ENCODE assay signal across 15 cellular contexts in genomic region chr15:78789615-78790014, GRCh38. TPM values are rescaled to one million over a fixed set of nuclear protein-coding genes. Genes with fewer than 3 reads are reported as not detected.
DNase-seq lines count a peak whose midpoint lies in the region; ATAC-seq and TF ChIP-seq lines count a peak whose summit lies in the region.
"Had no signal": no experiment of that assay in that cellular context is flagged by ENCODE, and none has a peak within 500 bp of the region (broad histone marks: within the 10 kb centered on the region; RNA-seq: fewer than 3 reads in every experiment).

No MANE protein-coding gene starts in this region.

- 90% methylated on average over 17 of the region's 17 CpGs for WGBS in right cardiac atrium

- H3K27me3 Mint-ChIP-seq in activated CD4-positive, alpha-beta T cell treated with anti-CD3 and anti-CD28 coated beads, Interleukin-2, amount 10 ng/mL, durations not matched to agents 24 days and 14 days = peaks cover 4% of the 10 kb centered on the region
- no peaks in the 10 kb centered on the region for H3K27me3 Mint-ChIP-seq in stimulated activated memory B cell treated with anti-CD40 and anti-IgM and Interleukin-4, amounts not matched to agents 10 μg/mL and 1 μg/mL and 100 μg/mL, for 72 hours
- H3K27me3 Mint-ChIP-seq in activated CD8-positive, alpha-beta memory T cell treated with anti-CD3 and anti-CD28 coated beads, Interleukin-2, amount 10 ng/mL, durations not matched to agents 7 days and 5 days = peaks cover 7% of the 10 kb centered on the region

- peaks cover 3% of the 10 kb centered on the region for H3K9me3 Mint-ChIP-seq in activated CD4-positive, alpha-beta T cell treated with anti-CD3 and anti-CD28 coated beads, Interleukin-2, amount 10 ng/mL, durations not matched to agents 24 days and 14 days
- H3K9me3 Mint-ChIP-seq in stimulated activated memory B cell treated with anti-CD40 and anti-IgM and Interleukin-4, amounts not matched to agents 10 μg/mL and 1 μg/mL and 100 μg/mL, for 72 hours = peaks cover 3% of the 10 kb centered on the region
- H3K9me3 Mint-ChIP-seq in activated CD8-positive, alpha-beta memory T cell treated with anti-CD3 and anti-CD28 coated beads, Interleukin-2, amount 10 ng/mL, durations not matched to agents 7 days and 5 days (ENCODE audit: low read depth) = no peaks in the 10 kb centered on the region

- H3K27ac Mint-ChIP-seq in activated CD4-positive, alpha-beta T cell treated with anti-CD3 and anti-CD28 coated beads, Interleukin-2, amount 10 ng/mL, durations not matched to agents 24 days and 14 days = peak overlapping the region; percentile 45
- H3K27ac Mint-ChIP-seq in stimulated activated memory B cell treated with anti-CD40 and anti-IgM and Interleukin-4, amounts not matched to agents 10 μg/mL and 1 μg/mL and 100 μg/mL, for 72 hours = no peak overlapping the region
- no peak overlapping the region for H3K27ac Mint-ChIP-seq in activated CD8-positive, alpha-beta memory T cell treated with anti-CD3 and anti-CD28 coated beads, Interleukin-2, amount 10 ng/mL, durations not matched to agents 7 days and 5 days
- H3K27ac Mint-ChIP-seq: CD4-positive, CD25-positive, alpha-beta regulatory T cell had no signal

- no peak for TF ChIP-seq CTCF in right atrium auricular region (IDR thresholded peaks at IDR 0.05)

- peaks cover 0 to 25% of the 10 kb centered on the region in 2 donors for H3K4me1 ChIP-seq in right atrium auricular region
- H3K4me1 ChIP-seq in right cardiac atrium (ENCODE audit: control insufficient read depth, insufficient read depth, low read length) = peaks cover 3% of the 10 kb centered on the region

- intact Hi-C loops in activated CD4-positive, alpha-beta T cell treated with anti-CD3 and anti-CD28 coated beads, Interleukin-2, amount 10 ng/mL, durations not matched to agents 24 days and 14 days (cut with micrococcal nuclease) = loop anchor here (1.0 kb wide), 1 partner anchor 28 kb away; no protein-coding TSS in a partner anchor
- intact Hi-C loops in cardiac septum (cut with DNase I) = no loop called here
- intact Hi-C loops in right cardiac atrium (cut with DNase I) = no loop called here

- H3K9me3 ChIP-seq in right atrium auricular region (no peaks in the 10 kb centered on the region), right cardiac atrium (ENCODE audit: control insufficient read depth, low read length) (no peaks in the 10 kb centered on the region)
- H3K9me3 ChIP-seq: BLaER1 treated with 17β-estradiol and CSF1 and Interleukin-3, amounts not matched to agents 10 nM and 100 nM had no signal

- ATAC-seq in right cardiac atrium = peak; percentile 18 to 24
- ATAC-seq in stimulated activated memory B cell treated with anti-CD40 and anti-IgM and Interleukin-4, amounts not matched to agents 10 μg/mL and 1 μg/mL and 100 μg/mL, for 72 hours = peak; percentile 6
- no peak for ATAC-seq in activated CD8-positive, alpha-beta memory T cell treated with anti-CD3 and anti-CD28 coated beads, Interleukin-2, amount 10 ng/mL, durations not matched to agents 7 days and 5 days

- H3K4me1 Mint-ChIP-seq in activated CD4-positive, alpha-beta T cell treated with anti-CD3 and anti-CD28 coated beads, Interleukin-2, amount 10 ng/mL, durations not matched to agents 24 days and 14 days = peaks cover 8% of the 10 kb centered on the region
- H3K4me1 Mint-ChIP-seq in stimulated activated memory B cell treated with anti-CD40 and anti-IgM and Interleukin-4, amounts not matched to agents 10 μg/mL and 1 μg/mL and 100 μg/mL, for 72 hours = peaks cover 7% of the 10 kb centered on the region
- peaks cover 4% of the 10 kb centered on the region for H3K4me1 Mint-ChIP-seq in activated CD8-positive, alpha-beta memory T cell treated with anti-CD3 and anti-CD28 coated beads, Interleukin-2, amount 10 ng/mL, durations not matched to agents 7 days and 5 days
- H3K4me1 Mint-ChIP-seq: CD4-positive, CD25-positive, alpha-beta regulatory T cell had no signal

- no peak for DNase-seq in activated CD4-positive, alpha-beta T cell treated with anti-CD3 and anti-CD28 coated beads, Interleukin-2, amount 10 ng/mL, durations not matched to agents 24 days and 14 days
- DNase-seq in activated CD4-positive, alpha-beta T cell treated with anti-CD3 and anti-CD28 coated beads for 1 hour = no peak
- DNase-seq in right atrium auricular region (ENCODE audit: low spot score) (no peak), cardiac septum (ENCODE audit: low spot score) (no peak), right cardiac atrium (peak in 2 of 3 donors; percentile 15 to 58), SHP77 (lab: John Stamatoyannopoulos, UW) (no peak)
- DNase-seq in activated CD8-positive, alpha-beta memory T cell treated with anti-CD3 and anti-CD28 coated beads, Interleukin-2, amount 10 ng/mL, durations not matched to agents 7 days and 5 days = no peak
- DNase-seq: ACHN; CD4-positive, CD25-positive, alpha-beta regulatory T cell; DMS53; H7 had no signal

- CTCF ChIA-PET in activated CD8-positive, alpha-beta memory T cell treated with anti-CD3 and anti-CD28 coated beads, Interleukin-2, amount 10 ng/mL, durations not matched to agents 7 days and 5 days (lab: Charles Lee) = no interaction called here

- H3K27me3 ChIP-seq in right atrium auricular region = no peaks in the 10 kb centered on the region
- H3K27me3 ChIP-seq in right cardiac atrium (ENCODE audit: control insufficient read depth, insufficient read depth) = no peaks in the 10 kb centered on the region
- H3K27me3 ChIP-seq: BLaER1 treated with 17β-estradiol and CSF1 and Interleukin-3, amounts not matched to agents 10 nM and 100 nM had no signal

- H3K4me3 Mint-ChIP-seq in activated CD4-positive, alpha-beta T cell treated with anti-CD3 and anti-CD28 coated beads, Interleukin-2, amount 10 ng/mL, durations not matched to agents 24 days and 14 days = no peak overlapping the region
- H3K4me3 Mint-ChIP-seq in stimulated activated memory B cell treated with anti-CD40 and anti-IgM and Interleukin-4, amounts not matched to agents 10 μg/mL and 1 μg/mL and 100 μg/mL, for 72 hours = no peak overlapping the region
- H3K4me3 Mint-ChIP-seq in activated CD8-positive, alpha-beta memory T cell treated with anti-CD3 and anti-CD28 coated beads, Interleukin-2, amount 10 ng/mL, durations not matched to agents 7 days and 5 days = no peak overlapping the region

- no peaks in the 10 kb centered on the region for H3K36me3 Mint-ChIP-seq in activated CD4-positive, alpha-beta T cell treated with anti-CD3 and anti-CD28 coated beads, Interleukin-2, amount 10 ng/mL, durations not matched to agents 24 days and 14 days (ENCODE audit: low read depth)
- H3K36me3 Mint-ChIP-seq in stimulated activated memory B cell treated with anti-CD40 and anti-IgM and Interleukin-4, amounts not matched to agents 10 μg/mL and 1 μg/mL and 100 μg/mL, for 72 hours = peaks cover 12% of the 10 kb centered on the region
- H3K36me3 Mint-ChIP-seq in activated CD8-positive, alpha-beta memory T cell treated with anti-CD3 and anti-CD28 coated beads, Interleukin-2, amount 10 ng/mL, durations not matched to agents 7 days and 5 days = no peaks in the 10 kb centered on the region
- H3K36me3 Mint-ChIP-seq: CD4-positive, CD25-positive, alpha-beta regulatory T cell had no signal

- H3K27ac ChIP-seq in right atrium auricular region (peak overlapping the region; percentile 37 to 66), right cardiac atrium (ENCODE audit: low read length) (no peak overlapping the region)
- H3K27ac ChIP-seq: BLaER1 treated with 17β-estradiol and CSF1 and Interleukin-3, amounts not matched to agents 10 nM and 100 nM; GM23248; HL-60 had no signal

- H3K4me3 ChIP-seq in right atrium auricular region (no peak overlapping the region), right cardiac atrium (ENCODE audit: low read length) (no peak overlapping the region)
- H3K4me3 ChIP-seq: BLaER1 treated with 17β-estradiol and CSF1 and Interleukin-3, amounts not matched to agents 10 nM and 100 nM; GM23248 had no signal

- H3K36me3 ChIP-seq in right atrium auricular region = peaks cover 51% of the 10 kb centered on the region

RNA-seq across cellular contexts. Expression of gene ADAMTS7, which starts 21.6 kb away (rescaled TPM):
- 1.3 TPM in 2 replicates for total RNA-seq in activated CD4-positive, alpha-beta T cell treated with anti-CD3 and anti-CD28 coated beads, Interleukin-2, amount 10 ng/mL, durations not matched to agents 24 days and 14 days
- total RNA-seq in right atrium auricular region = 10 to 100 TPM; 20.8 to 39.2 TPM
- 17.8 TPM for total RNA-seq in cardiac septum
- 10 to 100 TPM; 38.8 to 85.9 (median 82.0) TPM for total RNA-seq in right cardiac atrium
- 40.3 TPM for polyA plus RNA-seq in right cardiac atrium
- under 1 TPM; 0.18 to 0.28 TPM for total RNA-seq in activated CD8-positive, alpha-beta memory T cell treated with anti-CD3 and anti-CD28 coated beads, Interleukin-2, amount 10 ng/mL, durations not matched to agents 7 days and 5 days
- total RNA-seq: CD4-positive, CD25-positive, alpha-beta regulatory T cell had no signal
- polyA plus RNA-seq: CD4-positive, CD25-positive, alpha-beta regulatory T cell had no signal

Comparison
In these comparisons a context has a peak if more than half of its experiments do, and no peak if none do; other contexts are left out.
1. DNase-seq: peak in right cardiac atrium (2 of 3); none in activated CD4-positive, alpha-beta T cell treated with anti-CD3 and anti-CD28 coated beads, Interleukin-2, amount 10 ng/mL, durations not matched to agents 24 days and 14 days (single experiment), activated CD4-positive, alpha-beta T cell treated with anti-CD3 and anti-CD28 coated beads for 1 hour (single experiment), right atrium auricular region (single experiment), cardiac septum (single experiment), activated CD8-positive, alpha-beta memory T cell treated with anti-CD3 and anti-CD28 coated beads, Interleukin-2, amount 10 ng/mL, durations not matched to agents 7 days and 5 days (single experiment) and SHP77 (0 of 2).